8 cellular contexts compared by ENCODE assay signal in the genomic region with DNA sequence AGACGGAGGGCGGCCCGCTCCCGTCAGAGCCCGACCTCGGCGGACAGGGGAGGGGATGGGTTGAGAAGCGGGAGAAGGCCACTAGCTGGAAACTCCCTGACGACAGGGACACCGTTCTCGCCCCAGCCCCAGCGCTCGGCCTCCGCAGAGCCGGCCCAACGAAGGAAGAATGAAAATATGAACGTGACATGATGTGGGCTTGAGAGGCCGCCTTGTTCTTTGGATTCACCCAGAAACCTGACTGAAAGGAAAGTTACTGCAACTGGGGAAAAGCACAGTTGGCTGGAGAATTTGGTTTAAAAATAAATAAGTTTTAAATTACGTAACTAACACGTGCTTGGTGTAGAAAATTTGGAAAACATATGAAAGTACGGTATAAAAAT. TPM values are rescaled to one million over a fixed set of nuclear protein-coding genes. Genes with fewer than 3 reads are reported as not detected.
DNase-seq lines count a peak whose midpoint lies in the region; ATAC-seq, FAIRE-seq and TF ChIP-seq lines count a peak whose summit lies in the region.

No MANE protein-coding gene starts in this region.

- no peaks in the 10 kb centered on the region for H3K36me3 Mint-ChIP-seq in activated CD8-positive, alpha-beta memory T cell treated with anti-CD3 and anti-CD28 coated beads, Interleukin-2, amount 10 ng/mL, durations not matched to agents 7 days and 5 days
- peaks cover 2% of the 10 kb centered on the region for H3K36me3 Mint-ChIP-seq in T-helper 1 cell treated with Interleukin-12 subunit alpha and Interleukin-12 subunit beta and Interleukin-4 antibody, amounts not matched to agents 30 μg/mL and 1 μg/mL, for 36 hours (ENCODE audit: low read depth)

- H3K4me1 Mint-ChIP-seq in activated CD8-positive, alpha-beta memory T cell treated with anti-CD3 and anti-CD28 coated beads, Interleukin-2, amount 10 ng/mL, durations not matched to agents 7 days and 5 days, result peaks cover 40% of the 10 kb centered on the region
- peaks cover 30% of the 10 kb centered on the region for H3K4me1 Mint-ChIP-seq in T-helper 1 cell treated with Interleukin-12 subunit alpha and Interleukin-12 subunit beta and Interleukin-4 antibody, amounts not matched to agents 30 μg/mL and 1 μg/mL, for 36 hours (ENCODE audit: low read depth)

- H3K9ac ChIP-seq in H1 (replicated peaks in 1 of 4; ENCODE audit: extremely low read depth in 1 of 4, low read depth in 3 of 4, low read length in 3 of 4), result peak overlapping the region in 3 of 4 experiments; percentile 65 to 93 (median 90); a peak in 5 of 7 replicates

- CTCF ChIA-PET in activated CD8-positive, alpha-beta memory T cell treated with anti-CD3 and anti-CD28 coated beads, Interleukin-2, amount 10 ng/mL, durations not matched to agents 7 days and 5 days (lab: Charles Lee), result interaction anchor here (0.8 to 1.8 kb wide), 9 partner anchors 9 to 768 kb away, joined by 3 to 14 read pairs (median 3); a partner anchor contains a TSS
- CTCF ChIA-PET in H1 (lab: Charles Lee; ENCODE audit: partially characterized antibody), result interaction anchor here (0.8 to 2.3 kb wide), 7 partner anchors 20 to 198 kb away, joined by 3 to 6 read pairs (median 4); no protein-coding TSS in a partner anchor

- H2BK12ac ChIP-seq in H1 (ENCODE audit: low read depth, low read length), result no peak overlapping the region

- WGBS in H1 (ENCODE audit: extremely low coverage in 1 of 2, insufficient coverage in 1 of 2, insufficient read length in 1 of 2, insufficient replicate concordance in 2 of 2, low coverage in 1 of 2, low lambda C conversion rate in 2 of 2, missing lambda C conversion rate in 1 of 2), 2 experiments, result 7% methylated on average over 21 of the region's 21 CpGs; no CpG with 5 or more reads in 1 of the 2 experiments

- H3K4me3 ChIP-seq in H1 (ENCODE audit: extremely low read depth in 1 of 4, insufficient read depth in 2 of 4, low read depth in 3 of 4, low read length in 4 of 4) (peak overlapping the region; percentile 56 to 81 (median 78)), mononuclear cell (ENCODE audit: low read length) (peak overlapping the region; percentile 67), tibial artery (peak overlapping the region; percentile 73 to 82)

- no peak overlapping the region for H2AFZ ChIP-seq in H1 (ENCODE audit: low read length)

- H3K18ac ChIP-seq in H1 (ENCODE audit: extremely low read depth, low read length), result peak overlapping the region; percentile 90; the same call in 1 of the 2 replicates

- H3K27ac Mint-ChIP-seq in activated CD8-positive, alpha-beta memory T cell treated with anti-CD3 and anti-CD28 coated beads, Interleukin-2, amount 10 ng/mL, durations not matched to agents 7 days and 5 days, result peak overlapping the region; percentile 93
- peak overlapping the region; percentile 94 for H3K27ac Mint-ChIP-seq in T-helper 1 cell treated with Interleukin-12 subunit alpha and Interleukin-12 subunit beta and Interleukin-4 antibody, amounts not matched to agents 30 μg/mL and 1 μg/mL, for 36 hours

- no peak overlapping the region for H2BK15ac ChIP-seq in H1 (ENCODE audit: low read length)

- no peak overlapping the region for H3K4ac ChIP-seq in H1 (replicated peaks; ENCODE audit: insufficient read length, low read depth, low read length)

- H3K4me2 ChIP-seq in H1 (ENCODE audit: insufficient read depth in 1 of 2, low read depth in 2 of 2, low read length in 2 of 2), result peak overlapping the region; percentile 76 to 97

- peaks cover 20% of the 10 kb centered on the region for H3K27me3 Mint-ChIP-seq in activated CD8-positive, alpha-beta memory T cell treated with anti-CD3 and anti-CD28 coated beads, Interleukin-2, amount 10 ng/mL, durations not matched to agents 7 days and 5 days
- H3K27me3 Mint-ChIP-seq in T-helper 1 cell treated with Interleukin-12 subunit alpha and Interleukin-12 subunit beta and Interleukin-4 antibody, amounts not matched to agents 30 μg/mL and 1 μg/mL, for 36 hours (ENCODE audit: low read depth), result peaks cover 23% of the 10 kb centered on the region

- H3K4me3 Mint-ChIP-seq in activated CD8-positive, alpha-beta memory T cell treated with anti-CD3 and anti-CD28 coated beads, Interleukin-2, amount 10 ng/mL, durations not matched to agents 7 days and 5 days, result peak overlapping the region; percentile 89
- H3K4me3 Mint-ChIP-seq in T-helper 1 cell treated with Interleukin-12 subunit alpha and Interleukin-12 subunit beta and Interleukin-4 antibody, amounts not matched to agents 30 μg/mL and 1 μg/mL, for 36 hours, result peak overlapping the region; percentile 91

- H3K27ac ChIP-seq in H1 (ENCODE audit: low read depth, low read length), result peak overlapping the region; percentile 63; the same call in 1 of the 2 replicates
- peak overlapping the region; percentile 98 to 99 for H3K27ac ChIP-seq in tibial artery

- H3K27me3 ChIP-seq in H1 (replicated peaks in 1 of 4; ENCODE audit: control insufficient read depth in 3 of 4, extremely low read depth in 1 of 4, insufficient read depth in 3 of 4, low read length in 3 of 4) (peaks cover 0 to 13% (median 9%) of the 10 kb centered on the region in 4 experiments; a peak in 5 of 7 replicates), mononuclear cell (ENCODE audit: insufficient read depth, low read length) (no peaks in the 10 kb centered on the region), tibial artery (no peaks in the 10 kb centered on the region)

- H3K79me1 ChIP-seq in H1 (ENCODE audit: low read depth, low read length), result no peaks in the 10 kb centered on the region

- no peak for TF ChIP-seq EP300 in H1 (IDR thresholded peaks at IDR 0.05; ENCODE audit: borderline replicate concordance in 1 of 2, low read depth in 2 of 2, low read length in 2 of 2)

- no peaks in the 10 kb centered on the region for H4K20me1 ChIP-seq in H1 (replicated peaks in 1 of 2; ENCODE audit: control insufficient read depth in 1 of 2, insufficient read depth in 2 of 2, low read length in 2 of 2)

- H3K36me3 ChIP-seq in H1 (ENCODE audit: control insufficient read depth in 2 of 4, insufficient read depth in 4 of 4, low read length in 3 of 4) (no peaks in the 10 kb centered on the region), tibial artery (no peaks in the 10 kb centered on the region)

- no peak for TF ChIP-seq POLR2A in H1 (IDR thresholded peaks at IDR 0.05; ENCODE audit: control extremely low read depth in 1 of 2, low read depth in 2 of 2, low read length in 2 of 2)

- H3K79me2 ChIP-seq in H1 (ENCODE audit: control insufficient read depth in 1 of 2, insufficient read depth in 2 of 2, low read length in 2 of 2), result no peaks in the 10 kb centered on the region

- intact Hi-C loops in tibial artery (cut with DNase I; ENCODE audit: low total_unique reads), result no loop called here

- no peak overlapping the region for H2AK5ac ChIP-seq in H1 (ENCODE audit: low read depth, low read length)

- TF ChIP-seq RAD21 in H1 (IDR thresholded peaks at IDR 0.05 in 1 of 2, conservative IDR thresholded peaks at IDR 0.05 in 1 of 2; ENCODE audit: low read depth in 2 of 2, low read length in 2 of 2), result no peak

- DNase-seq in activated CD8-positive, alpha-beta memory T cell treated with anti-CD3 and anti-CD28 coated beads, Interleukin-2, amount 10 ng/mL, durations not matched to agents 7 days and 5 days, result peak; percentile 68
- DNase-seq in activated CD8-positive, alpha-beta memory T cell treated with anti-CD3 and anti-CD28 coated beads for 24 hours, result no peak
- no peak for DNase-seq in H1 (ENCODE audit: low read depth in 1 of 2, low spot score in 2 of 2)
- peak in 1 of 2 donors; percentile 81 for DNase-seq in tibial artery
- DNase-seq in SIG-M5 (lab: John Stamatoyannopoulos, UW), result no peak

- H3K56ac ChIP-seq in H1 (replicated peaks; ENCODE audit: insufficient read length, low read depth, low read length), result no peak overlapping the region

- TF ChIP-seq CTCF in H1 (IDR thresholded peaks at IDR 0.05; ENCODE audit: control extremely low read depth in 1 of 3, insufficient read depth in 1 of 3, low read depth in 1 of 3, low read length in 3 of 3) (no peak), tibial artery (IDR thresholded peaks at IDR 0.05) (no peak)

- H4K5ac ChIP-seq in H1 (ENCODE audit: insufficient read length, low read depth, low read length), result peak overlapping the region; percentile 87

- peak overlapping the region; percentile 73 for H4K91ac ChIP-seq in H1 (replicated peaks; ENCODE audit: insufficient read length, low read length)

- H2BK5ac ChIP-seq in H1 (ENCODE audit: low read depth, low read length), result no peak overlapping the region

- H3K23ac ChIP-seq in H1 (ENCODE audit: insufficient read length), result no peak overlapping the region

- no peak overlapping the region for H3K14ac ChIP-seq in H1 (ENCODE audit: insufficient read length)

- H3K4me1 ChIP-seq in H1 (replicated peaks in 1 of 4; ENCODE audit: control insufficient read depth in 3 of 4, insufficient read depth in 4 of 4, low read length in 3 of 4), result peaks cover 0 to 7% (median 3%) of the 10 kb centered on the region in 4 experiments; a peak in 4 of 7 replicates
- peaks cover 22% of the 10 kb centered on the region for H3K4me1 ChIP-seq in mononuclear cell (ENCODE audit: insufficient read depth, low read length)
- peaks cover 5 to 23% (median 19%) of the 10 kb centered on the region in 4 donors for H3K4me1 ChIP-seq in tibial artery

- H2BK120ac ChIP-seq in H1 (replicated peaks; ENCODE audit: low read depth, low read length), result no peak overlapping the region

- no peak overlapping the region for H2BK20ac ChIP-seq in H1 (ENCODE audit: low read length)

- no peak overlapping the region; the same call in 1 of the 2 replicates for H4K8ac ChIP-seq in H1 (ENCODE audit: extremely low read depth, insufficient read depth, low read length)

- POLR2A ChIA-PET in H1 (lab: Charles Lee; ENCODE audit: partially characterized antibody), result interaction anchor here (0.8 to 3.8 kb wide), 16 partner anchors 9 to 514 kb away, joined by 3 to 35 read pairs (median 6); a partner anchor contains a TSS

- FAIRE-seq in H1 (lab: Jason Lieb, UNC), result no peak

- ATAC-seq in activated CD8-positive, alpha-beta memory T cell treated with anti-CD3 and anti-CD28 coated beads, Interleukin-2, amount 10 ng/mL, durations not matched to agents 7 days and 5 days, result peak; percentile 18
- ATAC-seq in HG03108 (IDR thresholded peaks at IDR 0.05; ENCODE audit: unreplicated experiment), result peak; percentile 16

- H3K23me2 ChIP-seq in H1 (ENCODE audit: low read depth, low read length), result peaks cover 8% of the 10 kb centered on the region

- no peaks in the 10 kb centered on the region for H3K9me3 Mint-ChIP-seq in activated CD8-positive, alpha-beta memory T cell treated with anti-CD3 and anti-CD28 coated beads, Interleukin-2, amount 10 ng/mL, durations not matched to agents 7 days and 5 days (ENCODE audit: low read depth)
- no peaks in the 10 kb centered on the region for H3K9me3 Mint-ChIP-seq in T-helper 1 cell treated with Interleukin-12 subunit alpha and Interleukin-12 subunit beta and Interleukin-4 antibody, amounts not matched to agents 30 μg/mL and 1 μg/mL, for 36 hours

- H3K9me3 ChIP-seq in H1 (ENCODE audit: insufficient read depth in 2 of 2, low read depth in 1 of 2, low read length in 1 of 2) (no peaks in the 10 kb centered on the region), mononuclear cell (ENCODE audit: low read depth, low read length) (no peaks in the 10 kb centered on the region), tibial artery (no peaks in the 10 kb centered on the region)

RNA-seq across cellular contexts. Expression of a gene that starts 21.1 kb away (rescaled TPM):
- total RNA-seq in activated CD8-positive, alpha-beta memory T cell treated with anti-CD3 and anti-CD28 coated beads, Interleukin-2, amount 10 ng/mL, durations not matched to agents 7 days and 5 days, result 1 to 10 TPM; 8.0 to 9.3 TPM
- total RNA-seq in H1 (2021; fragmentation: NEBNext Ultra II Directional; extraction: Animal tissue kit (Norgen Biotek cat#: 25700)), result 12.0 and 14.8 TPM in 2 replicates
- 17.9 and 35.0 TPM in 2 replicates for polyA plus RNA-seq in H1 (2011; rRNA removed)
- polyA plus RNA-seq in H1 (2011; cell fraction: cytosol; rRNA removed), result 23.1 TPM
- polyA plus RNA-seq in H1 (2011; cell fraction: nucleus; rRNA removed), result 54.8 TPM
- 10.6 to 21.0 TPM (median 15.1 TPM) in 4 replicates for polyA plus RNA-seq in H1 (2012, experiment 1 of 2)
- 7.3 TPM for polyA plus RNA-seq in H1 (2012, experiment 2 of 2)
- 3.9 TPM for polyA plus RNA-seq in H1 (2013, experiment 1 of 2)
- 3.1 TPM for polyA plus RNA-seq in H1 (2013, experiment 2 of 2)
- polyA minus RNA-seq in H1 (2011; rRNA and poly(A)+ RNA removed), result 12.1 and 20.6 TPM in 2 replicates
- 21.1 TPM for polyA minus RNA-seq in H1 (2011; cell fraction: cytosol; rRNA and poly(A)+ RNA removed)
- 22.5 TPM for polyA minus RNA-seq in H1 (2011; cell fraction: nucleus; rRNA and poly(A)+ RNA removed)
- under 0.01 TPM for total RNA-seq in mononuclear cell

RNA-seq across cellular contexts. Expression of a gene that starts 40.4 kb away (rescaled TPM):
- 10 to 100 TPM; 15.1 to 18.4 TPM for total RNA-seq in activated CD8-positive, alpha-beta memory T cell treated with anti-CD3 and anti-CD28 coated beads, Interleukin-2, amount 10 ng/mL, durations not matched to agents 7 days and 5 days
- 10.5 and 10.6 TPM in 2 replicates for total RNA-seq in H1 (2021; fragmentation: NEBNext Ultra II Directional; extraction: Animal tissue kit (Norgen Biotek cat#: 25700))
- polyA plus RNA-seq in H1 (2011; rRNA removed), result 13.3 and 19.4 TPM in 2 replicates
- 17.2 TPM for polyA plus RNA-seq in H1 (2011; cell fraction: cytosol; rRNA removed)
- polyA plus RNA-seq in H1 (2011; cell fraction: nucleus; rRNA removed), result 39.0 TPM
- polyA plus RNA-seq in H1 (2012, experiment 1 of 2), result 12.9 to 17.5 TPM (median 15.4 TPM) in 4 replicates
- 12.5 TPM for polyA plus RNA-seq in H1 (2012, experiment 2 of 2)
- polyA plus RNA-seq in H1 (2013, experiment 1 of 2), result 10.3 TPM
- polyA plus RNA-seq in H1 (2013, experiment 2 of 2), result 8.8 TPM
- 9.3 and 10.1 TPM in 2 replicates for polyA minus RNA-seq in H1 (2011; rRNA and poly(A)+ RNA removed)
- polyA minus RNA-seq in H1 (2011; cell fraction: cytosol; rRNA and poly(A)+ RNA removed), result 9.8 TPM
- 13.9 TPM for polyA minus RNA-seq in H1 (2011; cell fraction: nucleus; rRNA and poly(A)+ RNA removed)
- total RNA-seq in mononuclear cell, result 4.9 TPM
